ENCODE assay signal across 23 cellular contexts in the genomic region with DNA sequence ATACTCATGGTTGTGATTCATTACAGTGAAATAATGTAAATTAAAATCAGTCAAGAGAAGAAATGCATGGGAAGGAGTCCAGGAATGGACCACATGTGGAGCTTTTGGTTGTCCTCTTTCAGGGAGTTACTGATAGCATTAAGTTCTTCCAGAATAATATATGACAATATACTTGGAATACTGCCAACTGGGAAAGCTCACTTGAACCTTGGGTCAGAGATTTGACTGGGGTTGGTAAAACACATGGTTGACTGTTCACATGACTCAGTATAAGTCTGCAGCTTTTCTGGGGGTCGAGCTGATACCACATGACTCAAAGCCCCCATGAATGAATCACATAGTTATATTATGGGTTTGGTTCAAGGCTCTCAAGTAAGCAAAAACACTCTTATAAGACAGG.
DNase-seq lines count a peak whose midpoint lies in the region; ATAC-seq and TF ChIP-seq lines count a peak whose summit lies in the region.
"Had no signal": no experiment of that assay in that cellular context is flagged by ENCODE, and none has a peak within 500 bp of the region (broad histone marks: within the 10 kb centered on the region; RNA-seq: fewer than 3 reads in every experiment).

No MANE protein-coding gene starts in this region.

- no peak overlapping the region for H3K4me2 ChIP-seq in GM23248 (ENCODE audit: unreplicated experiment)

- H3K36me3 ChIP-seq in GM23248 (ENCODE audit: low read depth), result no peaks in the 10 kb centered on the region
- no peaks in the 10 kb centered on the region for H3K36me3 ChIP-seq in adipocyte (ENCODE audit: control insufficient read depth, insufficient read depth, low read length, severe bottlenecking)
- H3K36me3 ChIP-seq: HAP-1 had no signal

- H3K9ac ChIP-seq in GM23248, result no peak overlapping the region
- no peak overlapping the region for H3K9ac ChIP-seq in adipocyte (ENCODE audit: low read length)

- in situ Hi-C loops in GM23248 (cut with MboI), result no loop called here

- DNase-seq in GM23248, result peak; percentile 58
- DNase-seq in adipocyte (ENCODE audit: low read depth), result peak; percentile 33
- peak; percentile 87 for DNase-seq in fibroblast of pulmonary artery (ENCODE audit: low read depth)
- peak; percentile 1 for DNase-seq in renal cortical epithelial cell (ENCODE audit: low read depth)
- no peak for DNase-seq in nucleus accumbens (lab: John Stamatoyannopoulos, UW)
- no peak for DNase-seq in NCI-H1694 treated with DMSO at 0.1 percent for 48 hours (lab: John Stamatoyannopoulos, UW)
- DNase-seq in hypothalamus (lab: John Stamatoyannopoulos, UW), result no peak
- DNase-seq: activated CD4-positive, alpha-beta T cell treated with anti-CD3 and anti-CD28 coated beads for 36 hours; activated naive CD8-positive, alpha-beta T cell treated with anti-CD3 and anti-CD28 coated beads, Interleukin-2, amount 50 U/mL, for 24 hours; CD8-positive, alpha-beta T cell; DMS79 treated with DMSO at 0.1 percent for 48 hours; effector CD4-positive, alpha-beta T cell; kidney; MV-4-11; NCI-H1930; NCI-H446 treated with DMSO at 0.1 percent for 48 hours; NK-92 treated with Interleukin-12 subunit alpha and Interleukin-12 subunit beta, amount 100 ng/mL, for 24 hours; psoas muscle; RPMI8226; stimulated activated CD4-positive, alpha-beta T cell treated with anti-CD3 and anti-CD28 coated beads, Interleukin-12 subunit alpha, Interleukin-12 subunit beta, amount 100 ng/mL, for 4 hours had no signal

- H3K79me2 ChIP-seq in GM23248 (ENCODE audit: insufficient read depth), result no peaks in the 10 kb centered on the region

- no peak overlapping the region for H3K27ac ChIP-seq in GM23248
- H3K27ac ChIP-seq: psoas muscle had no signal

- 0 out of 2 replicates have a peak, but pooled peaks cover 4% of the 10 kb centered on the region for H3F3A ChIP-seq in GM23248 (ENCODE audit: insufficient read depth)

- no peak for ATAC-seq in HG02798 (IDR thresholded peaks at IDR 0.05; ENCODE audit: poor library complexity, unreplicated experiment)
- ATAC-seq: activated CD4-positive, alpha-beta T cell treated with anti-CD3 and anti-CD28 coated beads for 36 hours; activated naive CD8-positive, alpha-beta T cell treated with anti-CD3 and anti-CD28 coated beads, Interleukin-2, amount 50 U/mL, for 24 hours; CD8-positive, alpha-beta T cell; psoas muscle; SK-N-SH treated with all-trans-retinoic acid at 6 μM for 48 hours had no signal

- no peaks in the 10 kb centered on the region for H4K20me1 ChIP-seq in GM23248 (ENCODE audit: insufficient read depth)

- no peaks in the 10 kb centered on the region for H3K27me3 ChIP-seq in GM23248 (replicated peaks; ENCODE audit: insufficient read depth)
- no peaks in the 10 kb centered on the region for H3K27me3 ChIP-seq in adipocyte (replicated peaks; ENCODE audit: control insufficient read depth, insufficient read depth, low read length)

- peaks cover 11% of the 10 kb centered on the region for H3K4me1 ChIP-seq in GM23248 (ENCODE audit: insufficient read depth)
- H3K4me1 ChIP-seq in adipocyte (ENCODE audit: control insufficient read depth, insufficient read depth, low read length), result no peaks in the 10 kb centered on the region
- H3K4me1 ChIP-seq: HAP-1, psoas muscle had no signal

- H3K9me2 ChIP-seq in GM23248 (ENCODE audit: insufficient read depth), result no peaks in the 10 kb centered on the region

- no peak for TF ChIP-seq CTCF in fibroblast of pulmonary artery (IDR thresholded peaks at IDR 0.05; ENCODE audit: low read length, missing control alignments)

- 0% methylated on average over 1 of the region's 1 CpG for WGBS in GM23248 (ENCODE audit: low coverage in 1 of 2, low lambda C conversion rate in 2 of 2, missing lambda C conversion rate in 2 of 2), 2 experiments

- no peak overlapping the region for H2AFZ ChIP-seq in GM23248

- H3K4me3 ChIP-seq in GM23248 (no peak overlapping the region), adipocyte (ENCODE audit: low read length) (no peak overlapping the region), fibroblast of pulmonary artery (replicated peaks; ENCODE audit: low read depth, low read length) (no peak overlapping the region)
- H3K4me3 ChIP-seq: HAP-1, psoas muscle had no signal

- no peaks in the 10 kb centered on the region for H3K9me3 ChIP-seq in GM23248 (ENCODE audit: low read depth)
- H3K9me3 ChIP-seq in adipocyte (ENCODE audit: control insufficient read depth, low read length), result no peaks in the 10 kb centered on the region
- H3K9me3 ChIP-seq: HAP-1, psoas muscle had no signal

Comparison
In these comparisons a context has a peak if more than half of its experiments do, and no peak if none do; other contexts are left out.
1. DNase-seq: peak in GM23248 (single experiment), adipocyte (single experiment), fibroblast of pulmonary artery (single experiment) and renal cortical epithelial cell (single experiment); none in nucleus accumbens (0 of 56), NCI-H1694 treated with DMSO at 0.1 percent for 48 hours (single experiment) and hypothalamus (0 of 51).